In the genomic region with DNA sequence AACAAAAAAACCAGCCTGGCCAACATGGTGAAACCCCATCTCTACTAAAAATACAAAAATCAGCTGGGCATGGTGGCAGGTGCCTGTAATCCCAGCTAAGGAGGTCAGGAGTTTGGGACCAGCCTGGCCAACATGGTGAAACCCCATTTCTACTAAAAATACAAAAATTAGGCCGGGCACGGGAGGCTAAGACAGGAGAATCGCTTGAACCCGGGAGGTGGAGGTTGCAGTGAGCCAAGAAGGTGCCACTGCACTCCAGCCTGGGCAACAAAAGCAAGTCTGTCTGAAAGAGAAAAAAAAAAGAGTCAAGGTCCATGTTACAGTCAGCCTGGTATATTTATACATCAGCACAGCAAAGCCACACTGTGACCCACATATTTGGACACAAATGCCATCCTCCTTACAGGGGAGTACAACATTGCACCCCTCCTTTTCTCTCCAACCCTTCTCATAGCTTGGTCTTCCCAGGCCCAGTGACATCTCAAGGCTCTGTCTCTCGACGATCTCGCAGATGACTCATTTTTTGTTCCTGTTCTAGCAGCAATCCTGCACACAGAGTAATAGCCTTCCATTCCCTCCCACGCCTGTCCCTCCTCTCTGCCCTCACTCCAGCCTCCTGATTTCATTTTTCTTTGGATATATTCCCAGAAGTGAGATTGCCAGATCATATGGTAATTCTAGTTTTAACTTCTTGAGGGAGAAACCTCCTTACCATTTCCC, we compare ENCODE assay signal across 11 cellular contexts. TPM values are rescaled to one million over a fixed set of nuclear protein-coding genes. Genes with fewer than 3 reads are reported as not detected.
A peak's percentile ranks its signal among the peaks of the same experiment; 100 is the strongest.
DNase-seq lines count a peak whose midpoint lies in the region; ATAC-seq, FAIRE-seq and TF ChIP-seq lines count a peak whose summit lies in the region.
"Had no signal": no experiment of that assay in that cellular context is flagged by ENCODE, and none has a peak within 500 bp of the region (broad histone marks: within the 10 kb centered on the region; RNA-seq: fewer than 3 reads in every experiment).

No MANE protein-coding gene starts in this region.

- no peaks in the 10 kb centered on the region for H3K27me3 ChIP-seq in parathyroid adenoma (ENCODE audit: control insufficient read depth, insufficient read depth, low read length)

- H2AFZ ChIP-seq in parathyroid adenoma, result peak overlapping the region; percentile 62

- H3K79me2 ChIP-seq in parathyroid adenoma, result no peaks in the 10 kb centered on the region

- no peak overlapping the region for H3K4me3 ChIP-seq in fibroblast of mammary gland (ENCODE audit: control insufficient read depth, low read depth, low read length)
- no peak overlapping the region for H3K4me3 ChIP-seq in parathyroid adenoma (ENCODE audit: low read depth, low read length)
- H3K4me3 ChIP-seq: SJSA1 had no signal

- H3K27ac Mint-ChIP-seq in WTC11 (no peak overlapping the region), type B pancreatic cell (no peak overlapping the region)
- H3K27ac Mint-ChIP-seq in activated CD4-positive, alpha-beta T cell treated with anti-CD3 and anti-CD28 coated beads, Interleukin-2, amount 10 ng/mL, durations not matched to agents 7 days and 5 days, result no peak overlapping the region
- H3K27ac Mint-ChIP-seq: dendritic cell treated with granulocyte-macrophage colony-stimulating factor and Interleukin-4, amounts not matched to agents 40 ng/mL and 50 ng/mL, for 4 days had no signal

- no peak overlapping the region for H3K9ac ChIP-seq in parathyroid adenoma

- H3K36me3 Mint-ChIP-seq in WTC11 (no peaks in the 10 kb centered on the region), type B pancreatic cell (no peaks in the 10 kb centered on the region)
- H3K36me3 Mint-ChIP-seq in activated CD4-positive, alpha-beta T cell treated with anti-CD3 and anti-CD28 coated beads, Interleukin-2, amount 10 ng/mL, durations not matched to agents 7 days and 5 days (ENCODE audit: low read depth), result no peaks in the 10 kb centered on the region

- H3K4me1 ChIP-seq in parathyroid adenoma, result no peaks in the 10 kb centered on the region
- H3K4me1 ChIP-seq: SJSA1 had no signal

- H3K36me3 ChIP-seq in parathyroid adenoma (ENCODE audit: control insufficient read depth, insufficient read depth, low read length), result no peaks in the 10 kb centered on the region
- H3K36me3 ChIP-seq: SJSA1 had no signal

- no peaks in the 10 kb centered on the region for H3K9me3 ChIP-seq in parathyroid adenoma (ENCODE audit: control insufficient read depth, low read length)
- H3K9me3 ChIP-seq: SJSA1 had no signal

- TF ChIP-seq CTCF in fibroblast of mammary gland (conservative IDR thresholded peaks at IDR 0.05; ENCODE audit: control insufficient read depth, insufficient read depth, low read depth, low read length), result no peak
- no peak for TF ChIP-seq CTCF in parathyroid adenoma (IDR thresholded peaks at IDR 0.05)
- no peak for TF ChIP-seq CTCF in WTC11 (IDR thresholded peaks at IDR 0.05)
- no peak for TF ChIP-seq CTCF in type B pancreatic cell (conservative IDR thresholded peaks at IDR 0.05)

- no peak overlapping the region for H3K4me2 ChIP-seq in parathyroid adenoma (ENCODE audit: low read length)

- H3K27me3 Mint-ChIP-seq in WTC11 (ENCODE audit: low read depth) (peaks cover 3% of the 10 kb centered on the region; the same call in 1 of the 2 replicates), type B pancreatic cell (peaks cover 29% of the 10 kb centered on the region)
- H3K27me3 Mint-ChIP-seq in activated CD4-positive, alpha-beta T cell treated with anti-CD3 and anti-CD28 coated beads, Interleukin-2, amount 10 ng/mL, durations not matched to agents 7 days and 5 days, result peaks cover 17% of the 10 kb centered on the region

- no peaks in the 10 kb centered on the region for H3K9me3 Mint-ChIP-seq in WTC11
- no peaks in the 10 kb centered on the region for H3K9me3 Mint-ChIP-seq in type B pancreatic cell
- H3K9me3 Mint-ChIP-seq in activated CD4-positive, alpha-beta T cell treated with anti-CD3 and anti-CD28 coated beads, Interleukin-2, amount 10 ng/mL, durations not matched to agents 7 days and 5 days, result no peaks in the 10 kb centered on the region
- H3K9me3 Mint-ChIP-seq: dendritic cell treated with granulocyte-macrophage colony-stimulating factor and Interleukin-4, amounts not matched to agents 40 ng/mL and 50 ng/mL, for 4 days had no signal

- H3K4me1 Mint-ChIP-seq in WTC11, result peaks cover 12% of the 10 kb centered on the region
- H3K4me1 Mint-ChIP-seq in type B pancreatic cell (ENCODE audit: unreplicated experiment), result peaks cover 5% of the 10 kb centered on the region
- peaks cover 4% of the 10 kb centered on the region for H3K4me1 Mint-ChIP-seq in activated CD4-positive, alpha-beta T cell treated with anti-CD3 and anti-CD28 coated beads, Interleukin-2, amount 10 ng/mL, durations not matched to agents 7 days and 5 days

- DNase-seq in DMS53 treated with DMSO at 0.1 percent for 48 hours (lab: John Stamatoyannopoulos, UW; ENCODE audit: unreplicated experiment) (peak; percentile 2), RCC 7860 (ENCODE audit: low spot score) (peak; percentile 74), fibroblast of mammary gland (ENCODE audit: low read depth) (peak; percentile 96), WTC11 (ENCODE audit: low spot score) (no peak), type B pancreatic cell (ENCODE audit: extremely low spot score, unreplicated experiment) (no peak)
- no peak for DNase-seq in activated naive CD4-positive, alpha-beta T cell treated with Interleukin-2 at 50 U/mL for 16 hours
- DNase-seq in activated CD4-positive, alpha-beta T cell treated with anti-CD3 and anti-CD28 coated beads, Interleukin-2, amount 10 ng/mL, durations not matched to agents 7 days and 5 days, result no peak
- DNase-seq: stimulated activated CD4-positive, alpha-beta T cell treated with anti-CD3 and anti-CD28 coated beads, Interleukin-15, amount 100 ng/mL, for 24 hours had no signal

- ATAC-seq in WTC11, result no peak

- peak; percentile 84 for FAIRE-seq in RCC 7860 (lab: Jason Lieb, UNC)

- POLR2A ChIA-PET in WTC11 (lab: Charles Lee), result interaction anchor here (0.7 kb wide), 1 partner anchor 54 kb away, joined by 10 read pairs; no protein-coding TSS in a partner anchor
- POLR2A ChIA-PET in activated CD4-positive, alpha-beta T cell treated with anti-CD3 and anti-CD28 coated beads, Interleukin-2, amount 10 ng/mL, durations not matched to agents 7 days and 5 days (lab: Charles Lee), result no interaction called here

- CTCF ChIA-PET in WTC11 (lab: Charles Lee), result interaction anchor here (2.5 to 3.5 kb wide), 2 partner anchors 12 to 46 kb away, joined by 12 to 15 read pairs; a partner anchor contains a TSS
- CTCF ChIA-PET in activated CD4-positive, alpha-beta T cell treated with anti-CD3 and anti-CD28 coated beads, Interleukin-2, amount 10 ng/mL, durations not matched to agents 7 days and 5 days (lab: Charles Lee), result interaction anchor here (0.6 to 1.2 kb wide), 2 partner anchors 399 to 543 kb away, joined by 3 read pairs; no protein-coding TSS in a partner anchor

- no peak overlapping the region for H3K4me3 Mint-ChIP-seq in WTC11
- no peak overlapping the region for H3K4me3 Mint-ChIP-seq in type B pancreatic cell
- no peak overlapping the region for H3K4me3 Mint-ChIP-seq in activated CD4-positive, alpha-beta T cell treated with anti-CD3 and anti-CD28 coated beads, Interleukin-2, amount 10 ng/mL, durations not matched to agents 7 days and 5 days
- H3K4me3 Mint-ChIP-seq: dendritic cell treated with granulocyte-macrophage colony-stimulating factor and Interleukin-4, amounts not matched to agents 40 ng/mL and 50 ng/mL, for 4 days had no signal

- no peak overlapping the region for H3K27ac ChIP-seq in parathyroid adenoma
- H3K27ac ChIP-seq: SJSA1 had no signal

TF ChIP-seq in WTC11, 78 proteins besides CTCF, POLR2A, EP300 and RAD21 (continues in another document):
- TF ChIP-seq MXD4 (CRISPR knock-in tag; IDR thresholded peaks at IDR 0.05; ENCODE audit: borderline replicate concordance) (no peak), SP1 (CRISPR knock-in tag; conservative IDR thresholded peaks at IDR 0.05) (no peak), IRF2 (CRISPR knock-in tag; IDR thresholded peaks at IDR 0.05; ENCODE audit: borderline replicate concordance, low read depth) (no peak), EMX1 (CRISPR knock-in tag; IDR thresholded peaks at IDR 0.05) (no peak), TEAD1 (CRISPR knock-in tag; IDR thresholded peaks at IDR 0.05) (no peak), HMGA2 (CRISPR knock-in tag; IDR thresholded peaks at IDR 0.05) (no peak), NR2C2 (CRISPR knock-in tag; IDR thresholded peaks at IDR 0.05) (no peak), GRHL2 (CRISPR knock-in tag; IDR thresholded peaks at IDR 0.05; ENCODE audit: insufficient replicate concordance, severe bottlenecking) (no peak), NFE2L1 (CRISPR knock-in tag; IDR thresholded peaks at IDR 0.05) (no peak), FOXP1 (CRISPR knock-in tag; IDR thresholded peaks at IDR 0.05; ENCODE audit: borderline replicate concordance) (no peak)
- TF ChIP-seq, protein P1, sequence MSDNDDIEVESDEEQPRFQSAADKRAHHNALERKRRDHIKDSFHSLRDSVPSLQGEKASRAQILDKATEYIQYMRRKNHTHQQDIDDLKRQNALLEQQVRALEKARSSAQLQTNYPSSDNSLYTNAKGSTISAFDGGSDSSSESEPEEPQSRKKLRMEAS (CRISPR knock-in tag; IDR thresholded peaks at IDR 0.05), result no peak
- TF ChIP-seq, protein P2, sequence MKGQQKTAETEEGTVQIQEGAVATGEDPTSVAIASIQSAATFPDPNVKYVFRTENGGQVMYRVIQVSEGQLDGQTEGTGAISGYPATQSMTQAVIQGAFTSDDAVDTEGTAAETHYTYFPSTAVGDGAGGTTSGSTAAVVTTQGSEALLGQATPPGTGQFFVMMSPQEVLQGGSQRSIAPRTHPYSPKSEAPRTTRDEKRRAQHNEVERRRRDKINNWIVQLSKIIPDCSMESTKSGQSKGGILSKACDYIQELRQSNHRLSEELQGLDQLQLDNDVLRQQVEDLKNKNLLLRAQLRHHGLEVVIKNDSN (CRISPR knock-in tag; IDR thresholded peaks at IDR 0.05), result no peak

RNA-seq across cellular contexts. Expression of a gene that starts 21.0 kb away (rescaled TPM):
- total RNA-seq in WTC11 (2021) (36.0 to 52.9 TPM (median 38.3 TPM) in 3 replicates), type B pancreatic cell (ENCODE audit: low replicate concordance) (42.9 and 47.8 TPM in 2 replicates)
- total RNA-seq in activated CD4-positive, alpha-beta T cell treated with anti-CD3 and anti-CD28 coated beads, Interleukin-2, amount 10 ng/mL, durations not matched to agents 7 days and 5 days, result 10 to 100 TPM; 70.5 to 79.3 TPM

RNA-seq across cellular contexts. Expression of a gene that starts 46.9 kb away (rescaled TPM):
- 15.7 to 16.1 TPM (median 15.8 TPM) in 3 replicates for total RNA-seq in WTC11 (2021)
- total RNA-seq in type B pancreatic cell (ENCODE audit: low replicate concordance), result 13.3 and 13.7 TPM in 2 replicates
- total RNA-seq in activated CD4-positive, alpha-beta T cell treated with anti-CD3 and anti-CD28 coated beads, Interleukin-2, amount 10 ng/mL, durations not matched to agents 7 days and 5 days, result 10 to 100 TPM; 11.9 TPM

Comparison
In these comparisons a context has a peak if more than half of its experiments do, and no peak if none do; other contexts are left out.
1. DNase-seq: peak in DMS53 treated with DMSO at 0.1 percent for 48 hours (single experiment), RCC 7860 (single experiment) and fibroblast of mammary gland (single experiment); none in WTC11 (single experiment), type B pancreatic cell (single experiment), activated naive CD4-positive, alpha-beta T cell treated with Interleukin-2 at 50 U/mL for 16 hours (single experiment) and activated CD4-positive, alpha-beta T cell treated with anti-CD3 and anti-CD28 coated beads, Interleukin-2, amount 10 ng/mL, durations not matched to agents 7 days and 5 days (single experiment).